Comparison of ENCODE assay signal across 2 cellular contexts in the genomic region with DNA sequence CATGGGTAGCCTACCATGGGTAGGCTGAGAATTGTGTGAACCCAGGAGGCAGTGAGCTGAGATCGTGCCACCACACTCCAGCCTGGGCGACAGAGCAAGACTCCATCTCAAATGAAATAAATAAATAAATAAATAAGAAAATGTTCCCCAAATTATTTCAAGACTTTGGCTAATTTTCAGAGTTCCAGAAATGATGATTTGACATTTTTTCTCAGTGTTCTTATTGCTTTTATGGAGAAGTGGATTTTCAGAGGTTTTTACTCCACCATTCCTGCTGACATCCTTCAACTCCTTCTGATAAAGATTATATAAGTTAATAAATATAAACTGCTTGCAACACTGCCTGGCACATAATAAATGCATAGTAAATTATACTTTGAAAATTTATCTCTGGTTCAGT.
TF ChIP-seq lines count a peak whose summit lies in the region.

No MANE protein-coding gene starts in this region.

TF ChIP-seq in HepG2, 621 proteins besides CTCF, POLR2A, EP300 and RAD21:
- TF ChIP-seq, protein P1, sequence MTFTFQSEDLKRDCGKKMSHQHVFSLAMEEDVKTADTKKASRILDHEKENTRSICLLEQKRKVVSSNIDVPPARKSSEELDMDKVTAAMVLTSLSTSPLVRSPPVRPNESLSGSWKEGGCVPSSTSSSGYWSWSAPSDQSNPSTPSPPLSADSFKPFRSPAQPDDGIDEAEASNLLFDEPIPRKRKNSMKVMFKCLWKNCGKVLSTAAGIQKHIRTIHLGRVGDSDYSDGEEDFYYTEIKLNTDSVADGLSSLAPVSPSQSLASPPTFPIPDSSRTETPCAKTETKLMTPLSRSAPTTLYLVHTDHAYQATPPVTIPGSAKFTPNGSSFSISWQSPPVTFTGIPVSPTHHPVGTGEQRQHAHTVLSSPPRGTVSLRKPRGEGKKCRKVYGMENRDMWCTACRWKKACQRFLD (CRISPR knock-in tag; IDR thresholded peaks at IDR 0.05; ENCODE audit: borderline replicate concordance) = no peak
- no peak for TF ChIP-seq CHD4 (IDR thresholded peaks at IDR 0.05; ENCODE audit: borderline replicate concordance, low read length)
- TF ChIP-seq ZNF772 (CRISPR knock-in tag; IDR thresholded peaks at IDR 0.05) = no peak
- no peak for TF ChIP-seq NR2F1 (CRISPR knock-in tag; IDR thresholded peaks at IDR 0.05)
- TF ChIP-seq ZFP91 (CRISPR knock-in tag; IDR thresholded peaks at IDR 0.05; ENCODE audit: borderline replicate concordance) = no peak
- TF ChIP-seq, protein P2, sequence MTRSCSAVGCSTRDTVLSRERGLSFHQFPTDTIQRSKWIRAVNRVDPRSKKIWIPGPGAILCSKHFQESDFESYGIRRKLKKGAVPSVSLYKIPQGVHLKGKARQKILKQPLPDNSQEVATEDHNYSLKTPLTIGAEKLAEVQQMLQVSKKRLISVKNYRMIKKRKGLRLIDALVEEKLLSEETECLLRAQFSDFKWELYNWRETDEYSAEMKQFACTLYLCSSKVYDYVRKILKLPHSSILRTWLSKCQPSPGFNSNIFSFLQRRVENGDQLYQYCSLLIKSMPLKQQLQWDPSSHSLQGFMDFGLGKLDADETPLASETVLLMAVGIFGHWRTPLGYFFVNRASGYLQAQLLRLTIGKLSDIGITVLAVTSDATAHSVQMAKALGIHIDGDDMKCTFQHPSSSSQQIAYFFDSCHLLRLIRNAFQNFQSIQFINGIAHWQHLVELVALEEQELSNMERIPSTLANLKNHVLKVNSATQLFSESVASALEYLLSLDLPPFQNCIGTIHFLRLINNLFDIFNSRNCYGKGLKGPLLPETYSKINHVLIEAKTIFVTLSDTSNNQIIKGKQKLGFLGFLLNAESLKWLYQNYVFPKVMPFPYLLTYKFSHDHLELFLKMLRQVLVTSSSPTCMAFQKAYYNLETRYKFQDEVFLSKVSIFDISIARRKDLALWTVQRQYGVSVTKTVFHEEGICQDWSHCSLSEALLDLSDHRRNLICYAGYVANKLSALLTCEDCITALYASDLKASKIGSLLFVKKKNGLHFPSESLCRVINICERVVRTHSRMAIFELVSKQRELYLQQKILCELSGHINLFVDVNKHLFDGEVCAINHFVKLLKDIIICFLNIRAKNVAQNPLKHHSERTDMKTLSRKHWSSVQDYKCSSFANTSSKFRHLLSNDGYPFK (CRISPR knock-in tag; IDR thresholded peaks at IDR 0.05; ENCODE audit: borderline replicate concordance) = no peak
- TF ChIP-seq, protein P3, sequence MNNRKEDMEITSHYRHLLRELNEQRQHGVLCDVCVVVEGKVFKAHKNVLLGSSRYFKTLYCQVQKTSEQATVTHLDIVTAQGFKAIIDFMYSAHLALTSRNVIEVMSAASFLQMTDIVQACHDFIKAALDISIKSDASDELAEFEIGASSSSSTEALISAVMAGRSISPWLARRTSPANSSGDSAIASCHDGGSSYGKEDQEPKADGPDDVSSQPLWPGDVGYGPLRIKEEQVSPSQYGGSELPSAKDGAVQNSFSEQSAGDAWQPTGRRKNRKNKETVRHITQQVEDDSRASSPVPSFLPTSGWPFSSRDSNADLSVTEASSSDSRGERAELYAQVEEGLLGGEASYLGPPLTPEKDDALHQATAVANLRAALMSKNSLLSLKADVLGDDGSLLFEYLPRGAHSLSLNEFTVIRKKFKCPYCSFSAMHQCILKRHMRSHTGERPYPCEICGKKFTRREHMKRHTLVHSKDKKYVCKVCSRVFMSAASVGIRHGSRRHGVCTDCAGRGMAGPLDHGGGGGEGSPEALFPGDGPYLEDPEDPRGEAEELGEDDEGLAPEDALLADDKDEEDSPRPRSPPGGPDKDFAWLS (CRISPR knock-in tag; IDR thresholded peaks at IDR 0.05; ENCODE audit: borderline replicate concordance) = no peak
- peak; percentile 88 to 92 for TF ChIP-seq MAFK (conservative IDR thresholded peaks at IDR 0.05 in 1 of 2, IDR thresholded peaks at IDR 0.05 in 1 of 2; ENCODE audit: low read length in 2 of 2)
- peak; percentile 89 for TF ChIP-seq MAFF (IDR thresholded peaks at IDR 0.05; ENCODE audit: low read depth, low read length)
- no peak for TF ChIP-seq EHMT2 (IDR thresholded peaks at IDR 0.05; ENCODE audit: borderline replicate concordance, low read depth, low read length)
- no peak for TF ChIP-seq KLF13 (CRISPR knock-in tag; IDR thresholded peaks at IDR 0.05)

TF ChIP-seq in K562, 482 proteins besides CTCF, POLR2A, EP300 and RAD21:
- TF ChIP-seq C11orf30 (IDR thresholded peaks at IDR 0.05; ENCODE audit: low read depth) = peak; percentile 77
- TF ChIP-seq CREM (IDR thresholded peaks at IDR 0.05; ENCODE audit: low read depth) = no peak
- no peak for TF ChIP-seq EHMT2 (IDR thresholded peaks at IDR 0.05)
- TF ChIP-seq ZNF780A (CRISPR knock-in tag; IDR thresholded peaks at IDR 0.05) = no peak
- no peak for TF ChIP-seq ZKSCAN3 (CRISPR knock-in tag; IDR thresholded peaks at IDR 0.05)
- TF ChIP-seq MAFG (tag; conservative IDR thresholded peaks at IDR 0.05) = peak; percentile 79
- no peak for TF ChIP-seq RBBP5 (IDR thresholded peaks at IDR 0.05; ENCODE audit: borderline replicate concordance, insufficient read depth, low read length, poor library complexity, severe bottlenecking)
- TF ChIP-seq ZFX (CRISPR knock-in tag; IDR thresholded peaks at IDR 0.05) = no peak
- no peak for TF ChIP-seq ZBTB5 (IDR thresholded peaks at IDR 0.05)
- no peak for TF ChIP-seq ZNF140 (CRISPR knock-in tag; IDR thresholded peaks at IDR 0.05)
- TF ChIP-seq L3MBTL2 (IDR thresholded peaks at IDR 0.05) = no peak
- no peak for TF ChIP-seq ZNF431 (CRISPR knock-in tag; IDR thresholded peaks at IDR 0.05)
- TF ChIP-seq RBFOX2 (IDR thresholded peaks at IDR 0.05; ENCODE audit: low read depth, low read length) = no peak
- no peak for TF ChIP-seq RCOR1 (IDR thresholded peaks at IDR 0.05; ENCODE audit: borderline replicate concordance in 1 of 2, low read depth in 2 of 2, low read length in 2 of 2)
- TF ChIP-seq MAFK (IDR thresholded peaks at IDR 0.05; ENCODE audit: low read length) = peak; percentile 71; the same call in 1 of the 2 replicates
- TF ChIP-seq CSDE1 (IDR thresholded peaks at IDR 0.05) = no peak
- TF ChIP-seq ZNF316 (IDR thresholded peaks at IDR 0.05) = peak; percentile 88
- TF ChIP-seq, protein P4, sequence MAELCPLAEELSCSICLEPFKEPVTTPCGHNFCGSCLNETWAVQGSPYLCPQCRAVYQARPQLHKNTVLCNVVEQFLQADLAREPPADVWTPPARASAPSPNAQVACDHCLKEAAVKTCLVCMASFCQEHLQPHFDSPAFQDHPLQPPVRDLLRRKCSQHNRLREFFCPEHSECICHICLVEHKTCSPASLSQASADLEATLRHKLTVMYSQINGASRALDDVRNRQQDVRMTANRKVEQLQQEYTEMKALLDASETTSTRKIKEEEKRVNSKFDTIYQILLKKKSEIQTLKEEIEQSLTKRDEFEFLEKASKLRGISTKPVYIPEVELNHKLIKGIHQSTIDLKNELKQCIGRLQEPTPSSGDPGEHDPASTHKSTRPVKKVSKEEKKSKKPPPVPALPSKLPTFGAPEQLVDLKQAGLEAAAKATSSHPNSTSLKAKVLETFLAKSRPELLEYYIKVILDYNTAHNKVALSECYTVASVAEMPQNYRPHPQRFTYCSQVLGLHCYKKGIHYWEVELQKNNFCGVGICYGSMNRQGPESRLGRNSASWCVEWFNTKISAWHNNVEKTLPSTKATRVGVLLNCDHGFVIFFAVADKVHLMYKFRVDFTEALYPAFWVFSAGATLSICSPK (IDR thresholded peaks at IDR 0.05; ENCODE audit: borderline replicate concordance) = no peak
- TF ChIP-seq ZNF551 (CRISPR knock-in tag; IDR thresholded peaks at IDR 0.05) = no peak
- TF ChIP-seq ELF2 (CRISPR knock-in tag; IDR thresholded peaks at IDR 0.05) = no peak
- TF ChIP-seq HNRNPK (IDR thresholded peaks at IDR 0.05; ENCODE audit: low read depth, low read length, poor library complexity, severe bottlenecking) = no peak
- TF ChIP-seq MAFF (IDR thresholded peaks at IDR 0.05; ENCODE audit: low read length) = peak; percentile 76
TF ChIP-seq in K562: peak in this region for 5.
